ENCODE assay signal across 8 cellular contexts in the genomic region with DNA sequence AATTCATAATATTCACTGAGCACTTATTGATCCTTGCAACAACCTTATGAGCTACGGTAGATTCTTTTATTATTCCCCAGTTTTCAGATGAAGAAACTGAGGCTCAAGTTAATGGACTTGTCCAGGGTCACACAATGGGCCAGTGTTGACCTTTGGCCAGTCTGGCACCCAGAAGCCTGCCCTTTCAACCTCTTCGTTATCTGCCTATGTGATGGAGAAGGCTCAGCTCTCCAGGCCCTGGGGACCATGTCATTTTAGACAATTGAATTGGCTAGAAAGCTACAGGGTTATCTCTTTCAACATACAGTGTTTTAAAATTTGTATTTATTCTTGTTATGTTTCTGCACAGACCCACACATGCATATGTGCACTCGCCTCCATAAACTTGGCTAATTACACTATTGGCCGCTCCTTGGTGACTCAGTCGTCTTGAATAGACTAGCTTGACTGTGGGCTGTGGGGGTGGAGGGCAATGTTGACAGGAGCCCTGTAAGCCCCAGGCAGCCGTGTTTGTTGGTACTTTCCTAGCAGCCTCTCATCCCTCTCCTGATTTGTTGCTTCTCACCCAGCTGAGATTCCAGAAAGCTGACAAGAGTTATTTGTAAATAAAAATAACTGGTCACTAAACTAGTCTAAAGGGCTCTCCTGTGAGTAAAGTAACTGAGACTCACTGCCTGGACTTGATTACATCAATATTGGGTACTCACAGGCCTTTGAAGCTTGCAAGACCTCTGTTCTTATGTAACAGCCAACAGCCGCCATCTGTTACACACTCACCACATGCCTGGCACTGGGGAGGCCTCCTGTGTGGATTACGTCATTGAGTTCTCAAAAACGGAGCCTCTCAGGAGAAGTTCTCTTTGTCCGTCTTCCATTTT. TPM values are rescaled to one million over a fixed set of nuclear protein-coding genes. Genes with fewer than 3 reads are reported as not detected.
DNase-seq lines count a peak whose midpoint lies in the region; ATAC-seq and TF ChIP-seq lines count a peak whose summit lies in the region.

No MANE protein-coding gene starts in this region.

- no peaks in the 10 kb centered on the region for H3K27me3 Mint-ChIP-seq in mesothelial cell of epicardium (ENCODE audit: low read depth)

- no peaks in the 10 kb centered on the region for H3K36me3 Mint-ChIP-seq in mesothelial cell of epicardium

- ATAC-seq in HG02759 (IDR thresholded peaks at IDR 0.05; ENCODE audit: unreplicated experiment) (no peak), GM21515 (IDR thresholded peaks at IDR 0.05; ENCODE audit: unreplicated experiment) (no peak)

- no peak overlapping the region for H3K4me3 Mint-ChIP-seq in mesothelial cell of epicardium

- CTCF ChIA-PET in AG04450 (lab: Charles Lee), result interaction anchor here (2.2 kb wide), 1 partner anchor 166 kb away, joined by 5 read pairs; no protein-coding TSS in a partner anchor

- in situ Hi-C loops in GM13976 (cut with MboI; ENCODE audit: low sequenced_read_pairs, unreplicated experiment), result no loop called here

- H3K27ac ChIP-seq in AG04450 (ENCODE audit: low read depth, low read length), result peak overlapping the region; percentile 96

- no peak overlapping the region for H3K4me3 ChIP-seq in AG04450 (ENCODE audit: low read depth, low read length)

- peaks cover 9% of the 10 kb centered on the region for H3K4me1 Mint-ChIP-seq in mesothelial cell of epicardium

- H3K27me3 ChIP-seq in AG04450 (ENCODE audit: control insufficient read depth, insufficient read depth, low read length), result no peaks in the 10 kb centered on the region

- no peaks in the 10 kb centered on the region for H3K9me3 Mint-ChIP-seq in mesothelial cell of epicardium

- POLR2A ChIA-PET in AG04450 (lab: Yijun Ruan, JAX), result interaction anchor here (0.7 to 2.1 kb wide), 5 partner anchors 9 to 67 kb away, joined by 3 to 33 read pairs (median 4); partner anchors contain the start of gene ANGPTL2

- H3K27ac Mint-ChIP-seq in mesothelial cell of epicardium, result no peak overlapping the region

- TF ChIP-seq CTCF in AG04450 (IDR thresholded peaks at IDR 0.05; ENCODE audit: low read depth, low read length) (no peak), mesothelial cell of epicardium (IDR thresholded peaks at IDR 0.05; ENCODE audit: unreplicated experiment) (no peak), GM13976 (IDR thresholded peaks at IDR 0.05; ENCODE audit: borderline replicate concordance, control extremely low read depth, extremely low read depth, insufficient read depth, missing control alignments) (no peak)

- H3K9me3 ChIP-seq in AG04450 (ENCODE audit: control insufficient read depth, insufficient read depth, low read length), result no peaks in the 10 kb centered on the region

- peak; percentile 88 for DNase-seq in AG04450 (ENCODE audit: low read depth, low spot score)
- DNase-seq in NCI-H2171 treated with DMSO at 0.1 percent for 48 hours (lab: John Stamatoyannopoulos, UW), result peak; percentile 99
- DNase-seq in cerebellum (ENCODE audit: low spot score), result peak; percentile 92
- DNase-seq in mesenteric fat pad (ENCODE audit: low spot score), result peak; percentile 55
- no peak for DNase-seq in mesothelial cell of epicardium (ENCODE audit: low spot score in 2 of 2, unreplicated experiment in 2 of 2)
- no peak for DNase-seq in GM13976 (ENCODE audit: low spot score)

RNA-seq across cellular contexts. Expression of gene ANGPTL2, which starts 8.5 kb away (rescaled TPM):
- polyA plus RNA-seq in AG04450 (2011; rRNA removed), result 107 and 108 TPM in 2 replicates
- polyA minus RNA-seq in AG04450 (2011; rRNA and poly(A)+ RNA removed), result 64.2 and 76.5 TPM in 2 replicates
- total RNA-seq in cerebellum (8.5 TPM), mesenteric fat pad (169 TPM), mesothelial cell of epicardium (15.5 to 16.6 TPM (median 16.6 TPM) in 3 replicates)

Comparison
In these comparisons a context has a peak if more than half of its experiments do, and no peak if none do; other contexts are left out.
1. DNase-seq: peak in AG04450 (single experiment), NCI-H2171 treated with DMSO at 0.1 percent for 48 hours (single experiment), cerebellum (single experiment) and mesenteric fat pad (single experiment); none in mesothelial cell of epicardium (0 of 2) and GM13976 (single experiment).